Comparison of ENCODE assay signal across 12 cellular contexts in genomic region chr4:113173865-113174264, GRCh38.
"Had no signal": no experiment of that assay in that cellular context is flagged by ENCODE, and none has a peak within 500 bp of the region (broad histone marks: within the 10 kb centered on the region; RNA-seq: fewer than 3 reads in every experiment).

No MANE protein-coding gene starts in this region.

- H3K36me3 ChIP-seq: neutrophil, vagina had no signal

- H3K9me3 ChIP-seq: neutrophil, tibial nerve, vagina had no signal

- ATAC-seq: activated CD4-positive, CD25-positive, alpha-beta regulatory T cell treated with anti-CD3 and anti-CD28 coated beads, Interleukin-2, amount 50 U/mL, for 24 hours had no signal

- H3K4me3 ChIP-seq: tibial nerve, vagina had no signal

- H3K27ac ChIP-seq: neutrophil, vagina had no signal

- H3K27me3 ChIP-seq: neutrophil, tibial nerve, vagina had no signal

- DNase-seq: activated naive CD4-positive, alpha-beta T cell treated with anti-CD3 and anti-CD28 coated beads, Interleukin-2, amount 50 U/mL, for 16 hours; islet precursor cell; naive B cell; posterior cingulate gyrus; retina; stimulated activated CD4-positive, alpha-beta T cell treated with anti-CD3 and anti-CD28 coated beads, Interleukin-4, amount 100 ng/mL, for 1 hour; stimulated activated naive CD4-positive, alpha-beta T cell; substantia nigra had no signal
